Comparison of ENCODE assay signal across 9 cellular contexts in genomic region chr5:72248352-72249032, GRCh38.
A peak's percentile ranks its signal among the peaks of the same experiment; 100 is the strongest.
DNase-seq lines count a peak whose midpoint lies in the region; ATAC-seq and TF ChIP-seq lines count a peak whose summit lies in the region.
"Had no signal": no experiment of that assay in that cellular context is flagged by ENCODE, and none has a peak within 500 bp of the region (broad histone marks: within the 10 kb centered on the region; RNA-seq: fewer than 3 reads in every experiment).

No MANE protein-coding gene starts in this region.

- ATAC-seq in HG03196 (IDR thresholded peaks at IDR 0.05; ENCODE audit: unreplicated experiment): no peak
- ATAC-seq: naive thymus-derived CD8-positive, alpha-beta T cell had no signal

- no peak overlapping the region for H3K4me3 ChIP-seq in ascending aorta
- no peak overlapping the region for H3K4me3 ChIP-seq in tibial artery

- peaks cover 90% of the 10 kb centered on the region for H3K4me1 Mint-ChIP-seq in HFFc6 (ENCODE audit: low read depth)

- no peaks in the 10 kb centered on the region; the same call in 1 of the 2 replicates for H3K27me3 Mint-ChIP-seq in HFFc6 (ENCODE audit: insufficient read depth)
- H3K27me3 Mint-ChIP-seq: naive thymus-derived CD8-positive, alpha-beta T cell had no signal

- no peaks in the 10 kb centered on the region for H3K36me3 Mint-ChIP-seq in HFFc6 (ENCODE audit: low read depth)

- intact Hi-C loops in ascending aorta (cut with DNase I) (loop anchor here (2.0 to 5.0 kb wide), 5 partner anchors 16 to 141 kb away; partner anchors contain the start of gene MAP1B), tibial artery (cut with DNase I; ENCODE audit: low total_unique reads) (no loop called here)

- no peaks in the 10 kb centered on the region for H3K9me3 ChIP-seq in ascending aorta
- H3K9me3 ChIP-seq in tibial artery: no peaks in the 10 kb centered on the region

- H3K27me3 ChIP-seq in ascending aorta (no peaks in the 10 kb centered on the region), tibial artery (no peaks in the 10 kb centered on the region)

- H3K4me1 ChIP-seq in ascending aorta: peaks cover 30 to 60% of the 10 kb centered on the region in 2 donors
- H3K4me1 ChIP-seq in tibial artery: peaks cover 0 to 89% (median 64%) of the 10 kb centered on the region in 4 donors

- H3K36me3 ChIP-seq in ascending aorta: no peaks in the 10 kb centered on the region
- no peaks in the 10 kb centered on the region for H3K36me3 ChIP-seq in tibial artery

- DNase-seq in HFFc6: peak; percentile 77
- peak in 1 of 2 donors; percentile 82 for DNase-seq in ascending aorta (ENCODE audit: low spot score in 2 of 2)
- peak; percentile 73 for DNase-seq in iris pigment epithelial cell (ENCODE audit: low read depth)
- peak; percentile 52 to 82 for DNase-seq in tibial artery
- no peak for DNase-seq in NCI-H82 treated with DMSO at 0.1 percent for 48 hours (lab: John Stamatoyannopoulos, UW; ENCODE audit: unreplicated experiment)
- DNase-seq in activated CD4-positive, alpha-beta T cell treated with anti-CD3 and anti-CD28 coated beads for 1 hour: no peak
- DNase-seq in NCI-H1436 treated with DMSO at 0.1 percent for 48 hours (lab: John Stamatoyannopoulos, UW): no peak
- DNase-seq: naive thymus-derived CD8-positive, alpha-beta T cell had no signal

- H3K4me3 Mint-ChIP-seq in HFFc6: peak overlapping the region; percentile 60
- H3K4me3 Mint-ChIP-seq: naive thymus-derived CD8-positive, alpha-beta T cell had no signal

- peak overlapping the region; percentile 79 to 84 for H3K27ac ChIP-seq in ascending aorta
- H3K27ac ChIP-seq in tibial artery: peak overlapping the region; percentile 76 to 78

- peak overlapping the region; percentile 76 for H3K27ac Mint-ChIP-seq in HFFc6
- H3K27ac Mint-ChIP-seq: naive thymus-derived CD8-positive, alpha-beta T cell had no signal

- no peak for TF ChIP-seq CTCF in HFFc6 (IDR thresholded peaks at IDR 0.05)
- no peak for TF ChIP-seq CTCF in ascending aorta (IDR thresholded peaks at IDR 0.05)
- no peak for TF ChIP-seq CTCF in tibial artery (IDR thresholded peaks at IDR 0.05)

- no peaks in the 10 kb centered on the region for H3K9me3 Mint-ChIP-seq in HFFc6
- H3K9me3 Mint-ChIP-seq: naive thymus-derived CD8-positive, alpha-beta T cell had no signal

Comparison
In these comparisons a context has a peak if more than half of its experiments do, and no peak if none do; other contexts are left out.
1. DNase-seq: peak in HFFc6 (single experiment), iris pigment epithelial cell (single experiment) and tibial artery (2 of 2); none in NCI-H82 treated with DMSO at 0.1 percent for 48 hours (single experiment), activated CD4-positive, alpha-beta T cell treated with anti-CD3 and anti-CD28 coated beads for 1 hour (single experiment) and NCI-H1436 treated with DMSO at 0.1 percent for 48 hours (single experiment).